Comparison of ENCODE assay signal across 8 cellular contexts in genomic region chr14:89915114-89915878, GRCh38. TPM values are rescaled to one million over a fixed set of nuclear protein-coding genes. Genes with fewer than 3 reads are reported as not detected.
DNase-seq lines count a peak whose midpoint lies in the region; ATAC-seq and TF ChIP-seq lines count a peak whose summit lies in the region.

No MANE protein-coding gene starts in this region.

- POLR2A ChIA-PET in WTC11 (lab: Charles Lee), result no interaction called here

- peak; percentile 88 for TF ChIP-seq CTCF in WTC11 (IDR thresholded peaks at IDR 0.05)
- peak; percentile 90 for TF ChIP-seq CTCF in cardiac fibroblast (IDR thresholded peaks at IDR 0.05; ENCODE audit: low read depth, low read length)

- no peaks in the 10 kb centered on the region for H3K36me3 Mint-ChIP-seq in WTC11

- no peak overlapping the region for H3K27ac Mint-ChIP-seq in WTC11

- H3K4me1 Mint-ChIP-seq in WTC11, result peaks cover 33% of the 10 kb centered on the region

- H3K9me3 Mint-ChIP-seq in WTC11, result no peaks in the 10 kb centered on the region

- ATAC-seq in WTC11 (no peak), GM19467 (IDR thresholded peaks at IDR 0.05; ENCODE audit: unreplicated experiment) (no peak)

- CTCF ChIA-PET in WTC11 (lab: Charles Lee), result no interaction called here

- H3K4me3 Mint-ChIP-seq in WTC11, result no peak overlapping the region

- H3K27me3 Mint-ChIP-seq in WTC11 (ENCODE audit: low read depth), result no peaks in the 10 kb centered on the region

- no peak overlapping the region for H3K4me3 ChIP-seq in cardiac fibroblast (replicated peaks in 1 of 2; ENCODE audit: low read depth in 2 of 2, low read length in 2 of 2)

- DNase-seq in AG08395 (ENCODE audit: low spot score) (peak; percentile 55), GM19240 (ENCODE audit: insufficient read length, low spot score) (peak; percentile 17), NCI-H2171 (lab: John Stamatoyannopoulos, UW) (peak; percentile 40), WTC11 (ENCODE audit: low spot score) (peak; percentile 67), cardiac fibroblast (ENCODE audit: low read depth in 2 of 2) (peak; percentile 83 to 89), kidney tubule cell (ENCODE audit: low spot score) (peak; percentile 63)
- peak; percentile 40 to 42 for DNase-seq in stimulated activated CD4-positive, alpha-beta T cell treated with anti-CD3 and anti-CD28 coated beads, Interleukin-4, amount 100 ng/mL, for 4 hours

TF ChIP-seq in WTC11, 78 proteins besides CTCF, POLR2A, EP300 and RAD21:
- TF ChIP-seq HMGXB4 (CRISPR knock-in tag; IDR thresholded peaks at IDR 0.05) (no peak), FOXP1 (CRISPR knock-in tag; IDR thresholded peaks at IDR 0.05; ENCODE audit: borderline replicate concordance) (no peak), ATF3 (CRISPR knock-in tag; conservative IDR thresholded peaks at IDR 0.05) (no peak), NFATC4 (CRISPR knock-in tag; IDR thresholded peaks at IDR 0.05) (no peak), IRF2 (CRISPR knock-in tag; IDR thresholded peaks at IDR 0.05; ENCODE audit: borderline replicate concordance, low read depth) (no peak), RELA (CRISPR knock-in tag; IDR thresholded peaks at IDR 0.05; ENCODE audit: borderline replicate concordance) (no peak), GRHL2 (CRISPR knock-in tag; IDR thresholded peaks at IDR 0.05; ENCODE audit: insufficient replicate concordance, severe bottlenecking) (no peak), ZNF416 (CRISPR knock-in tag; IDR thresholded peaks at IDR 0.05) (no peak), CDX4 (CRISPR knock-in tag; IDR thresholded peaks at IDR 0.05; ENCODE audit: borderline replicate concordance) (no peak)

RNA-seq across cellular contexts. Expression of gene EFCAB11, which starts 39.2 kb away (rescaled TPM):
- 15.5 to 18.8 TPM (median 18.0 TPM) in 3 replicates for total RNA-seq in WTC11 (2021)

RNA-seq across cellular contexts. Expression of gene TDP1, which starts 40.4 kb away (rescaled TPM):
- total RNA-seq in WTC11 (2021), result 54.2 to 59.8 TPM (median 57.3 TPM) in 3 replicates

Comparison
In these comparisons a context has a peak if more than half of its experiments do, and no peak if none do; other contexts are left out.
1. DNase-seq: peak in every context shown above with its lines; median percentile 86 in cardiac fibroblast; 67 in WTC11; 63 in kidney tubule cell; 55 in AG08395; 41 in stimulated activated CD4-positive, alpha-beta T cell treated with anti-CD3 and anti-CD28 coated beads, Interleukin-4, amount 100 ng/mL, for 4 hours; 40 in NCI-H2171; 17 in GM19240.